8 cellular contexts compared by ENCODE assay signal in the genomic region with DNA sequence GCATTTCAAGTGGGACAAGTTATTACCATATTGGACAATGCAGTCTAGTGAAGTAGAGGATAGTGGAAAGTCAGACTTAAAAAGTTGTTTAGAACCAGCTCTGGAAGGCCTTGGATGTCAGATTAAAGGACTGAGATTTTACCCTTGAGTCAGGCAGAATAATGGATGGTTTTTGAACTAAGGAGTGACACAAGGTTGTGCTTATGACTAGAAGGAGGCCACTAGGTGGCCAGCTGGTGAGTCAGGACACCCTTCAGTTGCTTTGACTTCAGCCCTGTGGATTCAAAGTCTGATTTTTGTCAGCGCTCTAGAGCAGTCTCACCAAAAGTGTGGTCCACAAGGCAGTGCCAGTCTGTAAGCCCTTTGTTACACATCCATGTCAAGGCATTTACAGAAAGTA. TPM values are rescaled to one million over a fixed set of nuclear protein-coding genes. Genes with fewer than 3 reads are reported as not detected.
DNase-seq lines count a peak whose midpoint lies in the region; ATAC-seq and TF ChIP-seq lines count a peak whose summit lies in the region.

No MANE protein-coding gene starts in this region.

- no peaks in the 10 kb centered on the region for H3K9me3 ChIP-seq in esophagus muscularis mucosa

- H3K4me1 Mint-ChIP-seq in CD14-positive monocyte, result peaks cover 30% of the 10 kb centered on the region

- no peak overlapping the region for H3K27ac ChIP-seq in esophagus muscularis mucosa (replicated peaks in 1 of 4)

- no peak overlapping the region for H3K4me3 ChIP-seq in esophagus muscularis mucosa

- peaks cover 0 to 4% (median 0%) of the 10 kb centered on the region in 7 donors for H3K9me3 Mint-ChIP-seq in CD14-positive monocyte

- no peaks in the 10 kb centered on the region for H3K27me3 Mint-ChIP-seq in CD14-positive monocyte (ENCODE audit: low read depth in 3 of 3)

- no peaks in the 10 kb centered on the region for H3K27me3 ChIP-seq in esophagus muscularis mucosa

- no peak for DNase-seq in CD14-positive monocyte (ENCODE audit: low spot score)
- peak; percentile 58 for DNase-seq in GM20000 (ENCODE audit: low spot score)
- peak; percentile 1 to 17 for DNase-seq in SHP77 (lab: John Stamatoyannopoulos, UW)
- DNase-seq in fibroblast of gingiva (ENCODE audit: low read depth), result peak; percentile 56
- DNase-seq in NCI-H345 (lab: John Stamatoyannopoulos, UW), result no peak
- no peak for DNase-seq in GOT3 (lab: John Stamatoyannopoulos, UW)
- no peak for DNase-seq in esophagus muscularis mucosa (ENCODE audit: extremely low spot score)

- intact Hi-C loops in CD14-positive monocyte (cut with micrococcal nuclease) (loop anchor here (10.0 kb wide), 4 partner anchors 244 to 556 kb away; partner anchors contain the start of gene ATP8B4 (in 1 of the 2)), esophagus muscularis mucosa (cut with DNase I) (loop anchor here (5.0 kb wide), 1 partner anchor 68 kb away; no protein-coding TSS in a partner anchor)

- H3K4me3 Mint-ChIP-seq in CD14-positive monocyte, result no peak overlapping the region

- H3K27ac Mint-ChIP-seq in CD14-positive monocyte, result peak overlapping the region in 5 of 7 donors; percentile 20 to 54 (median 46)

- ATAC-seq in GM19467 (IDR thresholded peaks at IDR 0.05; ENCODE audit: unreplicated experiment), result no peak

- WGBS in esophagus muscularis mucosa, result 94% methylated on average over 1 of the region's 1 CpG

- no peak for TF ChIP-seq POLR2A in esophagus muscularis mucosa (IDR thresholded peaks at IDR 0.05; ENCODE audit: low read depth)

- H3K4me1 ChIP-seq in esophagus muscularis mucosa, result peaks cover 18 to 24% (median 20%) of the 10 kb centered on the region in 4 donors

- TF ChIP-seq CTCF in CD14-positive monocyte (IDR thresholded peaks at IDR 0.05), result peak; percentile 61
- TF ChIP-seq CTCF in GM20000 (IDR thresholded peaks at IDR 0.05; ENCODE audit: extremely low read depth, missing control alignments), result peak; percentile 23
- TF ChIP-seq CTCF in esophagus muscularis mucosa (IDR thresholded peaks at IDR 0.05), result peak in 1 of 3 experiments; percentile 5

- no peak for TF ChIP-seq EP300 in esophagus muscularis mucosa (IDR thresholded peaks at IDR 0.05)

- H3K36me3 ChIP-seq in esophagus muscularis mucosa, result peaks cover 0 to 46% (median 9%) of the 10 kb centered on the region in 4 donors

- H3K36me3 Mint-ChIP-seq in CD14-positive monocyte, result peaks cover 44 to 51% of the 10 kb centered on the region in 2 donors

RNA-seq across cellular contexts. Expression of gene GABPB1, which starts 3.8 kb away (rescaled TPM):
- 10 to 100 TPM; 14.9 to 15.1 TPM for polyA plus RNA-seq in CD14-positive monocyte
- total RNA-seq in esophagus muscularis mucosa, result 10 to 100 TPM; 13.2 to 23.5 (median 15.4) TPM

Comparison
In these comparisons a context has a peak if more than half of its experiments do, and no peak if none do; other contexts are left out.
1. DNase-seq: peak in GM20000 (single experiment), SHP77 (2 of 2) and fibroblast of gingiva (single experiment); none in CD14-positive monocyte (single experiment), NCI-H345 (single experiment), GOT3 (single experiment) and esophagus muscularis mucosa (single experiment).